In the genomic region with DNA sequence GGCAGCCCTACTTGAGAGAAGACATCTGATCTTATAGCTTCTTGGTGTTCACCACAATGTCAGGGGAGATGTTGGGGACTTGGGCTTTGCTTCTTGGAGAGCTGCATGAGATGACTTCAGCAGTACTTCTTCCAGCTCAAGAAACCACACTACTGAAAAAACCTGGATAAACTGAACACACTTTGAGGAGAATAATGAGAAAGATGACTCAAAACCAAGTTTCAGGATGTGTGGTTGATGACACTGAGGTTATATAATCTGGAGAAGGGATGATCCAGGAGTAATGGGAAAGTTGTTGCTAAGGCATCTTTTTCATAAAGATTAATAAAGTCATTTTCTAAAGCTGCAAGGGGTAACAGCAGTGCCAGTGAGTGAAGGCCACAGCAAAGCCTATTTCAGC, we compare ENCODE assay signal across 17 cellular contexts. TPM values are rescaled to one million over a fixed set of nuclear protein-coding genes. Genes with fewer than 3 reads are reported as not detected.
A peak's percentile ranks its signal among the peaks of the same experiment; 100 is the strongest.
DNase-seq lines count a peak whose midpoint lies in the region; FAIRE-seq and TF ChIP-seq lines count a peak whose summit lies in the region.
"Had no signal": no experiment of that assay in that cellular context is flagged by ENCODE, and none has a peak within 500 bp of the region (broad histone marks: within the 10 kb centered on the region; RNA-seq: fewer than 3 reads in every experiment).

No MANE protein-coding gene starts in this region.

- H3K9me3 ChIP-seq in keratinocyte (ENCODE audit: control insufficient read depth, low read depth, low read length): peaks cover 2% of the 10 kb centered on the region

- no peak for TF ChIP-seq CTCF in NB4 (IDR thresholded peaks at IDR 0.05; ENCODE audit: low read depth, low read length)
- TF ChIP-seq CTCF in astrocyte of the spinal cord (IDR thresholded peaks at IDR 0.05; ENCODE audit: low read depth, low read length): no peak
- TF ChIP-seq CTCF in keratinocyte (optimal IDR thresholded peaks at IDR 0.05 in 1 of 3, IDR thresholded peaks at IDR 0.05 in 1 of 3, conservative IDR thresholded peaks at IDR 0.05 in 1 of 3; ENCODE audit: extremely low read depth in 1 of 3, insufficient read depth in 2 of 3, low read length in 3 of 3): no peak

- FAIRE-seq in keratinocyte (lab: Jason Lieb, UNC) (peak; percentile 58), urothelium cell line (lab: Jason Lieb, UNC) (no peak)
- FAIRE-seq: K562 had no signal

- no peaks in the 10 kb centered on the region for H3K9me3 Mint-ChIP-seq in activated CD4-positive, alpha-beta T cell treated with anti-CD3 and anti-CD28 coated beads, Interleukin-2, amount 10 ng/mL, durations not matched to agents 24 days and 14 days
- H3K9me3 Mint-ChIP-seq: CD4-positive, alpha-beta T cell had no signal

- H3K9ac ChIP-seq in keratinocyte (ENCODE audit: control insufficient read depth, extremely low read depth, insufficient read depth, low read length): no peak overlapping the region

- H3K4me1 ChIP-seq in keratinocyte (ENCODE audit: control insufficient read depth, extremely low read depth, insufficient read depth, low read length): peaks cover 33% of the 10 kb centered on the region

- no peaks in the 10 kb centered on the region for H4K20me1 ChIP-seq in keratinocyte (ENCODE audit: control insufficient read depth, extremely low read depth, insufficient read depth, low read length)

- no peaks in the 10 kb centered on the region for H3K36me3 Mint-ChIP-seq in activated CD4-positive, alpha-beta T cell treated with anti-CD3 and anti-CD28 coated beads, Interleukin-2, amount 10 ng/mL, durations not matched to agents 24 days and 14 days (ENCODE audit: low read depth)

- no peaks in the 10 kb centered on the region for H3K27me3 Mint-ChIP-seq in activated CD4-positive, alpha-beta T cell treated with anti-CD3 and anti-CD28 coated beads, Interleukin-2, amount 10 ng/mL, durations not matched to agents 24 days and 14 days
- H3K27me3 Mint-ChIP-seq: B cell; CD4-positive, alpha-beta T cell had no signal

- H3K4me1 Mint-ChIP-seq in activated CD4-positive, alpha-beta T cell treated with anti-CD3 and anti-CD28 coated beads, Interleukin-2, amount 10 ng/mL, durations not matched to agents 24 days and 14 days: no peaks in the 10 kb centered on the region

- H3K36me3 ChIP-seq in keratinocyte (ENCODE audit: control insufficient read depth in 2 of 2, extremely low read depth in 1 of 2, insufficient read depth in 2 of 2, low read length in 2 of 2): no peaks in the 10 kb centered on the region

- DNase-seq in EL (peak; percentile 41), NB4 (ENCODE audit: low read depth) (peak; percentile 2), astrocyte of the spinal cord (ENCODE audit: low read depth, low spot score) (peak; percentile 35), keratinocyte (ENCODE audit: low read depth, low spot score) (peak; percentile 40), cardiac septum (ENCODE audit: low spot score) (no peak), urothelium cell line (ENCODE audit: low spot score) (no peak)
- no peak for DNase-seq in central memory CD4-positive, alpha-beta T cell
- no peak for DNase-seq in activated CD4-positive, alpha-beta T cell treated with anti-CD3 and anti-CD28 coated beads, Interleukin-2, amount 10 ng/mL, durations not matched to agents 24 days and 14 days
- DNase-seq: CD4-positive, alpha-beta T cell; DMS79; NCI-H1048; NCI-H146; NCI-H2081 treated with DMSO at 0.1 percent for 48 hours; NCI-H2227 treated with DMSO at 0.1 percent for 48 hours; SHP77 had no signal

- H3K4me3 Mint-ChIP-seq in activated CD4-positive, alpha-beta T cell treated with anti-CD3 and anti-CD28 coated beads, Interleukin-2, amount 10 ng/mL, durations not matched to agents 24 days and 14 days: no peak overlapping the region
- H3K4me3 Mint-ChIP-seq: B cell; CD4-positive, alpha-beta T cell had no signal

- H3K27ac Mint-ChIP-seq in activated CD4-positive, alpha-beta T cell treated with anti-CD3 and anti-CD28 coated beads, Interleukin-2, amount 10 ng/mL, durations not matched to agents 24 days and 14 days: no peak overlapping the region
- H3K27ac Mint-ChIP-seq: B cell; CD4-positive, alpha-beta T cell had no signal

- no peaks in the 10 kb centered on the region for H3K79me2 ChIP-seq in keratinocyte (ENCODE audit: control insufficient read depth, insufficient read depth, low read length)

- peak overlapping the region; percentile 51 for H3K27ac ChIP-seq in keratinocyte (ENCODE audit: control insufficient read depth, insufficient read depth, low read length)

- dilution Hi-C loops in keratinocyte (cut with MboI; ENCODE audit: extremely low pct_ligation_motif_present, low sequenced_read_pairs): no loop called here

- H2AFZ ChIP-seq in keratinocyte (ENCODE audit: control insufficient read depth, low read length): no peak overlapping the region

- no peaks in the 10 kb centered on the region for H3K27me3 ChIP-seq in keratinocyte (ENCODE audit: control insufficient read depth, extremely low read depth, insufficient read depth, low read length)

- peaks cover 2% of the 10 kb centered on the region for H3K9me1 ChIP-seq in keratinocyte (ENCODE audit: control insufficient read depth, extremely low read depth, insufficient read depth, low read length)

- H3K4me2 ChIP-seq in keratinocyte (ENCODE audit: control insufficient read depth, extremely low read depth, insufficient read depth, low read depth, low read length): peak overlapping the region; percentile 45

- no peak overlapping the region for H3K4me3 ChIP-seq in NB4 (ENCODE audit: low read depth, low read length)
- no peak overlapping the region for H3K4me3 ChIP-seq in astrocyte of the spinal cord (ENCODE audit: low read depth, low read length)
- H3K4me3 ChIP-seq in keratinocyte (ENCODE audit: control insufficient read depth in 2 of 3, extremely low read depth in 1 of 3, insufficient read depth in 2 of 3, low read depth in 1 of 3, low read length in 3 of 3): no peak overlapping the region
- H3K4me3 ChIP-seq: K562 had no signal

- in situ Hi-C loops in astrocyte of the spinal cord (cut with HindIII; ENCODE audit: low sequenced_read_pairs): no loop called here

- intact Hi-C loops in activated CD4-positive, alpha-beta T cell treated with anti-CD3 and anti-CD28 coated beads, Interleukin-2, amount 10 ng/mL, durations not matched to agents 24 days and 14 days (cut with micrococcal nuclease): no loop called here
- intact Hi-C loops in cardiac septum (cut with DNase I): no loop called here

- no peak for TF ChIP-seq POLR2A in NB4 (IDR thresholded peaks at IDR 0.05; ENCODE audit: extremely low read depth, insufficient read length)

RNA-seq across cellular contexts. Expression of a gene that starts 58.4 kb away (rescaled TPM):
- 34.5 to 39.6 TPM (median 35.9 TPM) in 3 replicates for polyA plus RNA-seq in keratinocyte
- 14.1 TPM for polyA plus RNA-seq in keratinocyte (2011; ENCODE audit: low read depth)
- 47.9 and 48.4 TPM in 2 replicates for polyA plus RNA-seq in keratinocyte (2011; cell fraction: cytosol; rRNA removed)
- polyA plus RNA-seq in keratinocyte (2011; cell fraction: nucleus; rRNA removed): 15.1 and 19.2 TPM in 2 replicates
- polyA plus RNA-seq in keratinocyte (2012; ENCODE audit: low replicate concordance): 28.1 and 31.7 TPM in 2 replicates
- 19.1 to 26.8 TPM (median 25.0 TPM) in 3 replicates for polyA minus RNA-seq in keratinocyte
- polyA minus RNA-seq in keratinocyte (2011; cell fraction: cytosol; rRNA and poly(A)+ RNA removed): 13.8 TPM
- polyA minus RNA-seq in keratinocyte (2011; cell fraction: nucleus; rRNA and poly(A)+ RNA removed): 2.0 and 6.6 TPM in 2 replicates
- 6.5 and 7.6 TPM in 2 replicates for total RNA-seq in activated CD4-positive, alpha-beta T cell treated with anti-CD3 and anti-CD28 coated beads, Interleukin-2, amount 10 ng/mL, durations not matched to agents 24 days and 14 days
- 43.8 TPM for total RNA-seq in cardiac septum

Comparison
In these comparisons a context has a peak if more than half of its experiments do, and no peak if none do; other contexts are left out.
1. DNase-seq: peak in EL (single experiment), NB4 (single experiment), astrocyte of the spinal cord (single experiment) and keratinocyte (single experiment); none in central memory CD4-positive, alpha-beta T cell (single experiment), activated CD4-positive, alpha-beta T cell treated with anti-CD3 and anti-CD28 coated beads, Interleukin-2, amount 10 ng/mL, durations not matched to agents 24 days and 14 days (single experiment), cardiac septum (single experiment) and urothelium cell line (single experiment).